18 cellular contexts compared by ENCODE assay signal in genomic region chr7:69517985-69518731, GRCh38.
DNase-seq lines count a peak whose midpoint lies in the region; ATAC-seq and TF ChIP-seq lines count a peak whose summit lies in the region.
"Had no signal": no experiment of that assay in that cellular context is flagged by ENCODE, and none has a peak within 500 bp of the region (broad histone marks: within the 10 kb centered on the region; RNA-seq: fewer than 3 reads in every experiment).

No MANE protein-coding gene starts in this region.

- no peaks in the 10 kb centered on the region for H3K9me2 ChIP-seq in PC-9 (ENCODE audit: insufficient read depth)

- in situ Hi-C loops in HAP-1 (cut with MboI; ENCODE audit: low sequenced_read_pairs) = no loop called here

- no peak for TF ChIP-seq CTCF in PC-9 (conservative IDR thresholded peaks at IDR 0.05)

- no peak overlapping the region for H3K4me2 ChIP-seq in PC-9
- H3K4me2 ChIP-seq: smooth muscle cell had no signal

- H3K4me3 ChIP-seq in HAP-1 = no peak overlapping the region
- peak overlapping the region; percentile 38 to 49 for H3K4me3 ChIP-seq in stomach smooth muscle (ENCODE audit: low read length in 2 of 2)
- H3K4me3 ChIP-seq in PC-9 = no peak overlapping the region
- H3K4me3 ChIP-seq: adrenal gland, esophagus squamous epithelium, lung, smooth muscle cell had no signal

- H4K20me1 ChIP-seq in PC-9 (ENCODE audit: insufficient read depth) = no peaks in the 10 kb centered on the region

- no peaks in the 10 kb centered on the region; the same call in 1 of the 2 replicates for H3K36me3 ChIP-seq in HAP-1 (replicated peaks)
- no peaks in the 10 kb centered on the region for H3K36me3 ChIP-seq in stomach smooth muscle (ENCODE audit: control insufficient read depth in 2 of 2, insufficient read depth in 2 of 2, low read length in 2 of 2)
- H3K36me3 ChIP-seq in PC-9 (ENCODE audit: low read depth) = no peaks in the 10 kb centered on the region
- H3K36me3 ChIP-seq: adrenal gland, esophagus squamous epithelium had no signal

- no peak overlapping the region for H2AFZ ChIP-seq in PC-9

- no peak for ATAC-seq in GM19035 (IDR thresholded peaks at IDR 0.05; ENCODE audit: unreplicated experiment)
- ATAC-seq: PC-3; stimulated activated naive CD8-positive, alpha-beta T cell treated with anti-CD3 and anti-CD28 coated beads, Interleukin-15, Interleukin-2, amounts not matched to agents 100 U/mL and 50 U/mL, for 24 hours had no signal

- intact Hi-C loops in PC-9 (cut with micrococcal nuclease; ENCODE audit: unreplicated experiment) = no loop called here

- no peaks in the 10 kb centered on the region for H3K79me2 ChIP-seq in PC-9 (ENCODE audit: low read depth)

- no TSS peak for BruUV-seq in PC-9 (replicated peaks; lab: Mats Ljungman, UMichigan)

- POLR2A ChIA-PET in PC-9 (lab: Charles Lee; ENCODE audit: unreplicated experiment) = no interaction called here

- DNase-seq in HAP-1 (ENCODE audit: low spot score in 2 of 2) = peak; percentile 6 to 44
- DNase-seq in cerebellum (ENCODE audit: low spot score) = peak; percentile 71
- DNase-seq in inferior parietal cortex (ENCODE audit: extremely low spot score) = peak; percentile 37
- DNase-seq in HuH-7 (ENCODE audit: low spot score) = no peak
- DNase-seq in PC-9 = no peak
- DNase-seq in activated CD4-positive, CD25-positive, alpha-beta regulatory T cell (lab: John Stamatoyannopoulos, UW) = no peak
- DNase-seq: activated CD4-positive, alpha-beta memory T cell treated with anti-CD3 and anti-CD28 coated beads, Interleukin-2, amount 10 ng/mL, durations not matched to agents 7 days and 5 days; adrenal gland; DND-41; esophagus squamous epithelium; NCI-H1417; nephron progenitor cell; PC-3; stimulated activated naive CD8-positive, alpha-beta T cell treated with anti-CD3 and anti-CD28 coated beads, Interleukin-15, Interleukin-2, amounts not matched to agents 100 U/mL and 50 U/mL, for 24 hours had no signal

- H3K4me1 ChIP-seq in HAP-1 = peaks cover 5% of the 10 kb centered on the region
- H3K4me1 ChIP-seq in stomach smooth muscle (ENCODE audit: control insufficient read depth, insufficient read depth, low read length) = peaks cover 12% of the 10 kb centered on the region
- no peaks in the 10 kb centered on the region for H3K4me1 ChIP-seq in PC-9 (replicated peaks; ENCODE audit: insufficient read depth)
- H3K4me1 ChIP-seq: adrenal gland, esophagus squamous epithelium had no signal

- H3K9me3 ChIP-seq in HAP-1 (no peaks in the 10 kb centered on the region), stomach smooth muscle (ENCODE audit: control insufficient read depth in 2 of 2, low read length in 2 of 2) (no peaks in the 10 kb centered on the region), PC-9 (ENCODE audit: insufficient read depth, low read depth) (no peaks in the 10 kb centered on the region)
- H3K9me3 ChIP-seq: adrenal gland, esophagus squamous epithelium had no signal

- H3K9ac ChIP-seq in stomach smooth muscle (ENCODE audit: low read length in 2 of 2) = no peak overlapping the region

- peaks cover 7% of the 10 kb centered on the region for H3K27me3 ChIP-seq in HAP-1 (ENCODE audit: low read depth)
- no peaks in the 10 kb centered on the region for H3K27me3 ChIP-seq in stomach smooth muscle (ENCODE audit: control insufficient read depth in 1 of 2, insufficient read depth in 2 of 2, low read length in 2 of 2)
- no peaks in the 10 kb centered on the region for H3K27me3 ChIP-seq in PC-9 (ENCODE audit: insufficient read depth, low read depth)
- H3K27me3 ChIP-seq: adrenal gland, esophagus squamous epithelium had no signal

- H3K27ac ChIP-seq in stomach smooth muscle (ENCODE audit: low read length) (peak overlapping the region; percentile 49), PC-9 (no peak overlapping the region)
- H3K27ac ChIP-seq: adrenal gland, esophagus squamous epithelium had no signal

- H3F3A ChIP-seq in PC-9 (ENCODE audit: insufficient read depth, low read depth) = no peaks in the 10 kb centered on the region

- CTCF ChIA-PET in PC-9 (lab: Charles Lee) = no interaction called here

Comparison
In these comparisons a context has a peak if more than half of its experiments do, and no peak if none do; other contexts are left out.
1. DNase-seq: peak in HAP-1 (2 of 2), cerebellum (single experiment) and inferior parietal cortex (single experiment); none in HuH-7 (single experiment), PC-9 (0 of 2) and activated CD4-positive, CD25-positive, alpha-beta regulatory T cell (0 of 4).
2. H3K4me3 ChIP-seq: peak in stomach smooth muscle (2 of 2); none in HAP-1 (single experiment) and PC-9 (single experiment).